In the genomic region with DNA sequence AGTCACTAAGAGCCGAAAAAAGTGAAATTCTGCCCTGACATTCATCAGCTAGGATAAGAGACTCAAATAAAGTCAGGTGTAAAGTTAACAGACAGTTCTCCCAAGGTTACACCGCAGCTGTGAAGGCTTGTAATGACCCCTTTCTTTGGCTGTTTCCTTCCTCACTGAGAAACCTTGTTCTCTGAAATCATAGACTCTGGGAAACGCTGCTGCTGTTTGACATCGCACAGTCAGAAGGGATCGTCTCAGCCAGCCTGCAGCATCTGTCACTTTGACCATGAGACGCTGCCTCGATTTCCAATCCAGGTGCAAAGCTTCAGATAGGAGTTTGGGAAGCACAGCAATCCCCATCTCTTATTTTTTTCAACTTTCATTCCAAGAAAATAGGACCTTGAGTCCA, we compare ENCODE assay signal across 9 cellular contexts. TPM values are rescaled to one million over a fixed set of nuclear protein-coding genes. Genes with fewer than 3 reads are reported as not detected.
DNase-seq lines count a peak whose midpoint lies in the region; ATAC-seq, FAIRE-seq and TF ChIP-seq lines count a peak whose summit lies in the region.
"Had no signal": no experiment of that assay in that cellular context is flagged by ENCODE, and none has a peak within 500 bp of the region (broad histone marks: within the 10 kb centered on the region; RNA-seq: fewer than 3 reads in every experiment).

No MANE protein-coding gene starts in this region.

- DNase-seq in HAP-1 (ENCODE audit: low spot score in 2 of 2), result no peak
- DNase-seq in K562 (ENCODE audit: extremely low read depth in 1 of 4, low spot score in 3 of 4), result peak in 2 of 4 experiments; percentile 8 to 24
- no peak for DNase-seq in effector CD8-positive, alpha-beta T cell (lab: John Stamatoyannopoulos, UW)

- peaks cover 3% of the 10 kb centered on the region for H3K9me1 ChIP-seq in K562 (ENCODE audit: control insufficient read depth, insufficient read depth, low read length)

- no peak for TF ChIP-seq RAD21 in K562 (CRISPR knock-in tag; conservative IDR thresholded peaks at IDR 0.05 in 1 of 2, IDR thresholded peaks at IDR 0.05 in 1 of 2)

- peaks cover 17% of the 10 kb centered on the region for H3K4me1 ChIP-seq in HAP-1
- peaks cover 30 to 65% of the 10 kb centered on the region in 2 experiments for H3K4me1 ChIP-seq in K562 (replicated peaks in 1 of 2; ENCODE audit: control insufficient read depth in 2 of 2, insufficient read depth in 2 of 2, low read length in 2 of 2)
- peaks cover 9% of the 10 kb centered on the region for H3K4me1 ChIP-seq in mesodermal cell (ENCODE audit: control insufficient read depth, insufficient read depth, low read length, poor library complexity, severe bottlenecking)

- no peak for TF ChIP-seq EP300 in K562 (IDR thresholded peaks at IDR 0.05; ENCODE audit: low read length)

- TF ChIP-seq POLR2A in K562 (conservative IDR thresholded peaks at IDR 0.05), result no peak

- TF ChIP-seq CTCF in 22Rv1 (IDR thresholded peaks at IDR 0.05) (no peak), K562 (IDR thresholded peaks at IDR 0.05 in 2 of 3, conservative IDR thresholded peaks at IDR 0.05 in 1 of 3; ENCODE audit: insufficient read depth in 2 of 3, low read depth in 1 of 3, low read length in 3 of 3) (no peak)

- POLR2A ChIA-PET in K562 (lab: Yijun Ruan, JAX), result interaction anchor here (0.8 to 3.9 kb wide), 8 partner anchors 9 to 156 kb away, joined by 3 to 20 read pairs (median 6); a partner anchor contains a TSS

- WGBS in K562 (ENCODE audit: insufficient coverage, low coverage, missing lambda C conversion rate), result 2% methylated on average over 7 of the region's 7 CpGs
- 57 to 70% methylated on average over 7 of the region's 7 CpGs for whole genome bisulfite sequencing in mesodermal cell (ENCODE audit: insufficient coverage in 2 of 2), 2 experiments

- BruUV-seq in K562 (replicated peaks; lab: Mats Ljungman, UMichigan), result TSS peak; percentile 84

- H3K27me3 ChIP-seq in HAP-1 (ENCODE audit: low read depth) (no peaks in the 10 kb centered on the region), K562 (ENCODE audit: control insufficient read depth in 2 of 2, insufficient read depth in 2 of 2, low read length in 2 of 2) (no peaks in the 10 kb centered on the region)

- CTCF ChIA-PET in K562 (lab: Yijun Ruan, JAX; ENCODE audit: low intra/inter-chr PET ratio), result no interaction called here

- H4K20me1 ChIP-seq in K562 (replicated peaks; ENCODE audit: control insufficient read depth, insufficient read depth, low read length), result 0 out of 2 replicates have a peak, but pooled peaks cover 3% of the 10 kb centered on the region

- H3K4me3 ChIP-seq in HAP-1 (peak overlapping the region; percentile 52), K562 (peak overlapping the region; percentile 66), mesodermal cell (ENCODE audit: extremely low read depth, insufficient read depth, low read length, poor library complexity, severe bottlenecking) (peak overlapping the region; percentile 48)

- H3K9ac ChIP-seq in K562 (ENCODE audit: insufficient read depth in 1 of 2, low read depth in 2 of 2, low read length in 2 of 2), result peak overlapping the region; percentile 55 to 96

- in situ Hi-C loops in HAP-1 (cut with MboI; ENCODE audit: low sequenced_read_pairs), result no loop called here
- in situ Hi-C loops in K562 (cut with MboI), result no loop called here

- peaks cover 49% of the 10 kb centered on the region for H3K79me2 ChIP-seq in K562 (ENCODE audit: control insufficient read depth, insufficient read depth, low read length)

- peak overlapping the region; percentile 88 for H3K27ac ChIP-seq in 22Rv1
- peak overlapping the region; percentile 62 for H3K27ac ChIP-seq in K562 (ENCODE audit: extremely low read depth, low read depth, low read length)
- no peak overlapping the region for H3K27ac ChIP-seq in mesodermal cell (ENCODE audit: low read depth, low read length, severe bottlenecking)

- FAIRE-seq in K562 (lab: Jason Lieb, UNC), result peak; percentile 80

- intact Hi-C loops in K562 (cut with micrococcal nuclease), result no loop called here

- 0 out of 2 replicates have a peak overlapping the region, but pooled peaks have one; percentile 76 for H2AFZ ChIP-seq in K562 (ENCODE audit: low read depth, low read length)

- peaks cover 12% of the 10 kb centered on the region for H3K36me3 ChIP-seq in HAP-1 (replicated peaks)
- peaks cover 25% of the 10 kb centered on the region; the same call in 1 of the 3 replicates for H3K36me3 ChIP-seq in K562 (ENCODE audit: control insufficient read depth, insufficient read depth, low read length)
- H3K36me3 ChIP-seq in mesodermal cell (ENCODE audit: control insufficient read depth, insufficient read depth, low read length), result peaks cover 5% of the 10 kb centered on the region

- ATAC-seq in K562 (no peak), GM18868 (IDR thresholded peaks at IDR 0.05; ENCODE audit: unreplicated experiment) (no peak), HG02970 (IDR thresholded peaks at IDR 0.05; ENCODE audit: low FRiP score, unreplicated experiment) (no peak), GM19023 (IDR thresholded peaks at IDR 0.05; ENCODE audit: unreplicated experiment) (no peak)

- peak overlapping the region; percentile 76 for H3K4me2 ChIP-seq in K562 (ENCODE audit: insufficient read depth, low read length)

- no peaks in the 10 kb centered on the region; the same call in 1 of the 2 replicates for H3K9me3 ChIP-seq in HAP-1
- H3K9me3 ChIP-seq in K562 (replicated peaks; ENCODE audit: control insufficient read depth, insufficient read depth, low read depth, low read length), result no peaks in the 10 kb centered on the region
- H3K9me3 ChIP-seq in mesodermal cell (ENCODE audit: control insufficient read depth, low read length), result no peaks in the 10 kb centered on the region

RNA-seq across cellular contexts. Expression of a gene that starts 0.7 kb away (rescaled TPM):
- 51.3 and 119 TPM in 2 replicates for total RNA-seq in K562 (2011; cell fraction: chromatin; rRNA removed; ENCODE audit: low replicate concordance)
- 57.0 and 58.4 TPM in 2 replicates for total RNA-seq in K562 (2011; cell fraction: nucleolus; rRNA removed)
- 47.7 and 57.1 TPM in 2 replicates for total RNA-seq in K562 (2011; cell fraction: nucleoplasm; rRNA removed)
- total RNA-seq in K562 (2014; rRNA removed) (57.8 and 69.7 TPM in 2 replicates), K562 (2014; rRNA removed; fragmentation: Illumina TruSeq; extraction: Trizol) (12.4 and 18.9 TPM in 2 replicates), K562 (2015; rRNA removed; fragmentation: Illumina TruSeq; extraction: Trizol) (31.4 and 32.6 TPM in 2 replicates), K562 (2021) (79.6 and 84.8 TPM in 2 replicates)
- polyA plus RNA-seq in K562 (2011; rRNA removed) (29.7 and 54.4 TPM in 2 replicates), K562 (2014; fragmentation: Illumina TruSeq; extraction: Trizol) (53.9 and 68.4 TPM in 2 replicates), K562 (2014; fragmentation: Nextera tagmentation; extraction: Ambion mirVana) (10 to 100 TPM in 1 of 2 experiments, 1 to 10 TPM in 1; 3.4 to 17.0 TPM), K562 (2014; rRNA removed) (61.3 and 70.5 TPM in 2 replicates)
- polyA plus RNA-seq in K562 (2011; cell fraction: cytosol; rRNA removed), result 62.1 and 122 TPM in 2 replicates
- 58.1 and 87.7 TPM in 2 replicates for polyA plus RNA-seq in K562 (2011; cell fraction: nucleus; rRNA removed)
- polyA plus RNA-seq in K562 (2012), result 50.4 and 57.4 TPM in 2 replicates
- 19.9 and 22.6 TPM in 2 replicates for polyA minus RNA-seq in K562 (2011; rRNA and poly(A)+ RNA removed)
- 31.7 and 42.9 TPM in 2 replicates for polyA minus RNA-seq in K562 (2011; cell fraction: cytosol; rRNA and poly(A)+ RNA removed)
- polyA minus RNA-seq in K562 (2011; cell fraction: nucleus; rRNA and poly(A)+ RNA removed), result 13.1 and 17.9 TPM in 2 replicates
- 25.3 TPM for polyA plus RNA-seq in mesodermal cell (2013, experiment 1 of 2)
- 22.5 TPM for polyA plus RNA-seq in mesodermal cell (2013, experiment 2 of 2)

RNA-seq across cellular contexts. Expression of a gene that starts 26.1 kb away (rescaled TPM):
- 0.70 and 1.7 TPM in 2 replicates for total RNA-seq in K562 (2011; cell fraction: chromatin; rRNA removed; ENCODE audit: low replicate concordance)
- 0.50 and 1.1 TPM in 2 replicates for total RNA-seq in K562 (2011; cell fraction: nucleolus; rRNA removed)
- 0.53 and 0.88 TPM in 2 replicates for total RNA-seq in K562 (2011; cell fraction: nucleoplasm; rRNA removed)
- 0.20 TPM in 1 of 2 replicates, not detected in the other for total RNA-seq in K562 (2014; rRNA removed)
- not detected in 2 replicates for total RNA-seq in K562 (2014; rRNA removed; fragmentation: Illumina TruSeq; extraction: Trizol)
- total RNA-seq in K562 (2015; rRNA removed; fragmentation: Illumina TruSeq; extraction: Trizol), result not detected in 2 replicates
- total RNA-seq in K562 (2021), result 0.16 TPM in 1 of 2 replicates, not detected in the other
- polyA plus RNA-seq in K562 (2011; rRNA removed), result 0.20 TPM in 1 of 2 replicates, not detected in the other
- 0.19 and 0.22 TPM in 2 replicates for polyA plus RNA-seq in K562 (2011; cell fraction: cytosol; rRNA removed)
- polyA plus RNA-seq in K562 (2011; cell fraction: nucleus; rRNA removed), result 0.60 and 1.2 TPM in 2 replicates
- polyA plus RNA-seq in K562 (2012), result 0.21 and 1.0 TPM in 2 replicates
- not detected in 2 replicates for polyA plus RNA-seq in K562 (2014; fragmentation: Illumina TruSeq; extraction: Trizol)
- not detected for polyA plus RNA-seq in K562 (2014; fragmentation: Nextera tagmentation; extraction: Ambion mirVana)
- polyA plus RNA-seq in K562 (2014; rRNA removed), result not detected in 2 replicates
- not detected in 2 replicates for polyA minus RNA-seq in K562 (2011; rRNA and poly(A)+ RNA removed)
- not detected in 2 replicates for polyA minus RNA-seq in K562 (2011; cell fraction: cytosol; rRNA and poly(A)+ RNA removed)
- not detected in 2 replicates for polyA minus RNA-seq in K562 (2011; cell fraction: nucleus; rRNA and poly(A)+ RNA removed)
- polyA plus RNA-seq in mesodermal cell (2013, experiment 1 of 2), result 22.6 TPM
- polyA plus RNA-seq in mesodermal cell (2013, experiment 2 of 2), result 18.3 TPM

RNA-seq across cellular contexts. Expression of a gene that starts 54.8 kb away (rescaled TPM):
- total RNA-seq in K562 (2011; cell fraction: chromatin; rRNA removed; ENCODE audit: low replicate concordance), result not detected in 2 replicates
- total RNA-seq in K562 (2011; cell fraction: nucleolus; rRNA removed), result not detected in 2 replicates
- total RNA-seq in K562 (2011; cell fraction: nucleoplasm; rRNA removed), result not detected in 2 replicates
- total RNA-seq in K562 (2014; rRNA removed) (0.33 and 0.77 TPM in 2 replicates), K562 (2014; rRNA removed; fragmentation: Illumina TruSeq; extraction: Trizol) (not detected in 2 replicates), K562 (2015; rRNA removed; fragmentation: Illumina TruSeq; extraction: Trizol) (not detected in 2 replicates), K562 (2021) (not detected in 2 replicates)
- polyA plus RNA-seq in K562 (2011; rRNA removed) (not detected in 2 replicates), K562 (2014; fragmentation: Illumina TruSeq; extraction: Trizol) (0.09 TPM in 1 of 2 replicates, not detected in the other), K562 (2014; fragmentation: Nextera tagmentation; extraction: Ambion mirVana) (under 1 TPM in 1 of 2 experiments, not detected in 1; 0.04 TPM), K562 (2014; rRNA removed) (not detected in 2 replicates)
- not detected in 2 replicates for polyA plus RNA-seq in K562 (2011; cell fraction: cytosol; rRNA removed)
- polyA plus RNA-seq in K562 (2011; cell fraction: nucleus; rRNA removed), result not detected in 2 replicates
- 0.30 TPM in 1 of 2 replicates, not detected in the other for polyA plus RNA-seq in K562 (2012)
- not detected in 2 replicates for polyA minus RNA-seq in K562 (2011; rRNA and poly(A)+ RNA removed)
- not detected in 2 replicates for polyA minus RNA-seq in K562 (2011; cell fraction: cytosol; rRNA and poly(A)+ RNA removed)
- not detected in 2 replicates for polyA minus RNA-seq in K562 (2011; cell fraction: nucleus; rRNA and poly(A)+ RNA removed)
- polyA plus RNA-seq in mesodermal cell (2013, experiment 1 of 2), result not detected
- polyA plus RNA-seq in mesodermal cell (2013, experiment 2 of 2), result 0.35 TPM
- total RNA-seq: ureter had no signal

RNA-seq across cellular contexts. Expression of a gene that starts 57.7 kb away (rescaled TPM):
- 53.2 and 80.3 TPM in 2 replicates for total RNA-seq in K562 (2011; cell fraction: chromatin; rRNA removed; ENCODE audit: low replicate concordance)
- 51.5 and 67.9 TPM in 2 replicates for total RNA-seq in K562 (2011; cell fraction: nucleolus; rRNA removed)
- 56.0 and 63.6 TPM in 2 replicates for total RNA-seq in K562 (2011; cell fraction: nucleoplasm; rRNA removed)
- total RNA-seq in K562 (2014; rRNA removed) (15.5 and 17.2 TPM in 2 replicates), K562 (2014; rRNA removed; fragmentation: Illumina TruSeq; extraction: Trizol) (8.9 TPM in 2 replicates), K562 (2015; rRNA removed; fragmentation: Illumina TruSeq; extraction: Trizol) (5.0 TPM in 2 replicates), K562 (2021) (18.5 and 19.6 TPM in 2 replicates)
- polyA plus RNA-seq in K562 (2011; rRNA removed) (3.2 and 5.0 TPM in 2 replicates), K562 (2014; fragmentation: Illumina TruSeq; extraction: Trizol) (7.9 and 8.8 TPM in 2 replicates), K562 (2014; fragmentation: Nextera tagmentation; extraction: Ambion mirVana) (1 to 10 TPM; 2.3 to 3.1 TPM), K562 (2014; rRNA removed) (16.3 and 18.3 TPM in 2 replicates)
- polyA plus RNA-seq in K562 (2011; cell fraction: cytosol; rRNA removed), result 2.2 and 4.8 TPM in 2 replicates
- 5.3 and 17.6 TPM in 2 replicates for polyA plus RNA-seq in K562 (2011; cell fraction: nucleus; rRNA removed)
- 4.8 and 9.2 TPM in 2 replicates for polyA plus RNA-seq in K562 (2012)
- 1.1 and 3.1 TPM in 2 replicates for polyA minus RNA-seq in K562 (2011; rRNA and poly(A)+ RNA removed)
- polyA minus RNA-seq in K562 (2011; cell fraction: cytosol; rRNA and poly(A)+ RNA removed), result 1.4 and 4.4 TPM in 2 replicates
- 3.2 and 5.3 TPM in 2 replicates for polyA minus RNA-seq in K562 (2011; cell fraction: nucleus; rRNA and poly(A)+ RNA removed)
- polyA plus RNA-seq in mesodermal cell (2013, experiment 1 of 2), result 1.6 TPM
- polyA plus RNA-seq in mesodermal cell (2013, experiment 2 of 2), result 1.2 TPM

RNA-seq across cellular contexts. Expression of a gene that starts 58.3 kb away (rescaled TPM):
- total RNA-seq in K562 (2011; cell fraction: chromatin; rRNA removed; ENCODE audit: low replicate concordance), result 22.1 and 56.7 TPM in 2 replicates
- total RNA-seq in K562 (2011; cell fraction: nucleolus; rRNA removed), result 27.5 and 39.4 TPM in 2 replicates
- 22.7 and 27.9 TPM in 2 replicates for total RNA-seq in K562 (2011; cell fraction: nucleoplasm; rRNA removed)
- total RNA-seq in K562 (2014; rRNA removed) (17.0 and 20.1 TPM in 2 replicates), K562 (2014; rRNA removed; fragmentation: Illumina TruSeq; extraction: Trizol) (3.3 and 4.4 TPM in 2 replicates), K562 (2015; rRNA removed; fragmentation: Illumina TruSeq; extraction: Trizol) (5.2 and 5.6 TPM in 2 replicates), K562 (2021) (27.2 and 30.8 TPM in 2 replicates)
- polyA plus RNA-seq in K562 (2011; rRNA removed) (13.4 and 25.1 TPM in 2 replicates), K562 (2014; fragmentation: Illumina TruSeq; extraction: Trizol) (11.4 and 18.4 TPM in 2 replicates), K562 (2014; fragmentation: Nextera tagmentation; extraction: Ambion mirVana) (under 1 TPM; 0.07 to 0.31 TPM), K562 (2014; rRNA removed) (22.0 and 23.5 TPM in 2 replicates)
- polyA plus RNA-seq in K562 (2011; cell fraction: cytosol; rRNA removed), result 20.5 and 26.0 TPM in 2 replicates
- polyA plus RNA-seq in K562 (2011; cell fraction: nucleus; rRNA removed), result 33.6 and 37.4 TPM in 2 replicates
- polyA plus RNA-seq in K562 (2012), result 17.0 and 29.2 TPM in 2 replicates
- 2.8 and 3.5 TPM in 2 replicates for polyA minus RNA-seq in K562 (2011; rRNA and poly(A)+ RNA removed)
- polyA minus RNA-seq in K562 (2011; cell fraction: cytosol; rRNA and poly(A)+ RNA removed), result 10.6 and 15.0 TPM in 2 replicates
- polyA minus RNA-seq in K562 (2011; cell fraction: nucleus; rRNA and poly(A)+ RNA removed), result 8.1 and 13.7 TPM in 2 replicates
- 20.0 TPM for polyA plus RNA-seq in mesodermal cell (2013, experiment 1 of 2)
- polyA plus RNA-seq in mesodermal cell (2013, experiment 2 of 2), result 17.7 TPM
